ENCODE assay signal across 14 cellular contexts in the genomic region with DNA sequence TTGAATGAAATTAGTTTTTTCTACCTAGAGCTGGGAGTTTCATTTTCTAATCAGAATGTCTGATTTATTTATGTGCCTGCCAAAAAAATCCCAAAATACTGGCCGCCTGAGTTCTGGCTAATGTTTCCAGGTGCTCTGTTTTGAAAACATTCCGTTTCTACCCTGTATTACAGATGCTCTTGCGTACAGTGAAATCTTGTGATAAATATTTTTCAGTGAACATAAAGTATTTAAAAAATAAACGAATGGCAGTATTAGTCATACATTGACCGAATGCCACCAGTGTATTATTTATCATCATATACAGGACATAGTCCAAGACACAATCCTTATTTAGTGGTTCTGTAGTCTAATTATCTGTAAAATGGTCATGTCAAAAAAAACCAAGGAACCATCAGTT.
A peak's percentile ranks its signal among the peaks of the same experiment; 100 is the strongest.
DNase-seq lines count a peak whose midpoint lies in the region; ATAC-seq, FAIRE-seq and TF ChIP-seq lines count a peak whose summit lies in the region.
"Had no signal": no experiment of that assay in that cellular context is flagged by ENCODE, and none has a peak within 500 bp of the region (broad histone marks: within the 10 kb centered on the region; RNA-seq: fewer than 3 reads in every experiment).

No MANE protein-coding gene starts in this region.

- no peak overlapping the region for H3K4me3 Mint-ChIP-seq in neural progenitor cell
- H3K4me3 Mint-ChIP-seq: activated CD8-positive, alpha-beta T cell treated with anti-CD3 and anti-CD28 coated beads, Interleukin-2, amount 10 ng/mL, durations not matched to agents 7 days and 5 days had no signal

- H3K27ac Mint-ChIP-seq in neural progenitor cell: no peak overlapping the region
- H3K27ac Mint-ChIP-seq: activated CD8-positive, alpha-beta T cell treated with anti-CD3 and anti-CD28 coated beads, Interleukin-2, amount 10 ng/mL, durations not matched to agents 7 days and 5 days had no signal

- no peak overlapping the region for H3K27ac ChIP-seq in Panc1 (ENCODE audit: low read length)
- H3K27ac ChIP-seq in esophagus muscularis mucosa (replicated peaks in 1 of 4): peak overlapping the region; percentile 79 to 87 (median 86)
- no peak overlapping the region for H3K27ac ChIP-seq in neural progenitor cell
- H3K27ac ChIP-seq: vagina had no signal

- no peaks in the 10 kb centered on the region for H3K36me3 ChIP-seq in Panc1 (ENCODE audit: control insufficient read depth, insufficient read depth, low read length)
- H3K36me3 ChIP-seq in esophagus muscularis mucosa: no peaks in the 10 kb centered on the region
- no peaks in the 10 kb centered on the region for H3K36me3 ChIP-seq in neural progenitor cell
- H3K36me3 ChIP-seq: vagina had no signal

- H3K9ac ChIP-seq in neural progenitor cell: no peak overlapping the region

- H3K9me3 Mint-ChIP-seq in neural progenitor cell: no peaks in the 10 kb centered on the region

- WGBS in esophagus muscularis mucosa: 42% methylated on average over 5 of the region's 5 CpGs

- no peaks in the 10 kb centered on the region for H3K9me3 ChIP-seq in Panc1 (ENCODE audit: control insufficient read depth, insufficient read depth, low read depth, low read length)
- H3K9me3 ChIP-seq in esophagus muscularis mucosa: no peaks in the 10 kb centered on the region
- no peaks in the 10 kb centered on the region for H3K9me3 ChIP-seq in neural progenitor cell (ENCODE audit: low read depth)
- H3K9me3 ChIP-seq: vagina had no signal

- H4K20me1 ChIP-seq in neural progenitor cell (ENCODE audit: low read depth): no peaks in the 10 kb centered on the region

- H3K4me1 Mint-ChIP-seq in neural progenitor cell: peaks cover 21% of the 10 kb centered on the region

- DNase-seq in Panc1 (ENCODE audit: low read depth, low spot score): no peak
- no peak for DNase-seq in esophagus muscularis mucosa (ENCODE audit: extremely low spot score)
- DNase-seq in omental fat pad (ENCODE audit: low spot score): no peak
- no peak for DNase-seq in neural progenitor cell (ENCODE audit: low spot score)
- DNase-seq in effector CD8-positive, alpha-beta T cell (lab: John Stamatoyannopoulos, UW): no peak
- no peak for DNase-seq in epidermal melanocyte (ENCODE audit: insufficient read length, low spot score)
- DNase-seq: activated CD8-positive, alpha-beta T cell treated with anti-CD3 and anti-CD28 coated beads, Interleukin-2, amount 10 ng/mL, durations not matched to agents 7 days and 5 days; cerebellar nuclear complex; DMS 273 treated with DMSO at 0.1 percent for 48 hours; NCI-H2081 had no signal

- CTCF ChIA-PET in Panc1 (lab: Charles Lee): no interaction called here

- no peaks in the 10 kb centered on the region for H3K36me3 Mint-ChIP-seq in neural progenitor cell

- TSS peak; percentile 9 for BruUV-seq in Panc1 (replicated peaks; lab: Mats Ljungman, UMichigan)

- peaks cover 4% of the 10 kb centered on the region for H3K27me3 Mint-ChIP-seq in neural progenitor cell (ENCODE audit: insufficient read depth, low read depth)

- H3K27me3 ChIP-seq in Panc1 (ENCODE audit: control insufficient read depth, insufficient read depth, low read length): no peaks in the 10 kb centered on the region
- H3K27me3 ChIP-seq in esophagus muscularis mucosa: no peaks in the 10 kb centered on the region
- H3K27me3 ChIP-seq in neural progenitor cell: no peaks in the 10 kb centered on the region
- H3K27me3 ChIP-seq: vagina had no signal

- TF ChIP-seq CTCF in Panc1 (IDR thresholded peaks at IDR 0.05) (no peak), esophagus muscularis mucosa (IDR thresholded peaks at IDR 0.05) (no peak), omental fat pad (IDR thresholded peaks at IDR 0.05) (no peak), neural progenitor cell (IDR thresholded peaks at IDR 0.05) (no peak)

- H3K4me2 ChIP-seq in neural progenitor cell: no peak overlapping the region

- TF ChIP-seq EP300 in esophagus muscularis mucosa (IDR thresholded peaks at IDR 0.05): no peak

- H2AFZ ChIP-seq in neural progenitor cell (replicated peaks): no peak overlapping the region

- in situ Hi-C loops in Panc1 (cut with HindIII; ENCODE audit: low pct_unique_long_range_greater_than_20kb, low sequenced_read_pairs): no loop called here

- peak; percentile 43 for FAIRE-seq in A204.1 (lab: Jason Lieb, UNC)
- FAIRE-seq: TTC549 had no signal

- H3K79me2 ChIP-seq in neural progenitor cell (ENCODE audit: low read depth): peaks cover 47% of the 10 kb centered on the region

- peaks cover 19% of the 10 kb centered on the region for H3K4me1 ChIP-seq in Panc1 (ENCODE audit: control insufficient read depth, insufficient read depth, low read length)
- peaks cover 51 to 98% (median 96%) of the 10 kb centered on the region in 4 donors for H3K4me1 ChIP-seq in esophagus muscularis mucosa
- H3K4me1 ChIP-seq in neural progenitor cell: peaks cover 23% of the 10 kb centered on the region

- H3K4me3 ChIP-seq in Panc1 (ENCODE audit: low read depth in 2 of 2, low read length in 2 of 2) (no peak overlapping the region), esophagus muscularis mucosa (peak overlapping the region in 2 of 4 donors; percentile 4 to 22), neural progenitor cell (no peak overlapping the region)
- H3K4me3 ChIP-seq: vagina had no signal

- peaks cover 5% of the 10 kb centered on the region for H3F3A ChIP-seq in neural progenitor cell (ENCODE audit: low read depth)

- POLR2A ChIA-PET in Panc1 (lab: Charles Lee): no interaction called here

- intact Hi-C loops in Panc1 (cut with micrococcal nuclease; ENCODE audit: unreplicated experiment): no loop called here
- intact Hi-C loops in esophagus muscularis mucosa (cut with DNase I): no loop called here

- ATAC-seq in Panc1: no peak
- ATAC-seq in omental fat pad (ENCODE audit: low FRiP score): peak; percentile 64
- no peak for ATAC-seq in HG03521 (IDR thresholded peaks at IDR 0.05; ENCODE audit: unreplicated experiment)
- ATAC-seq: activated CD8-positive, alpha-beta T cell treated with anti-CD3 and anti-CD28 coated beads, Interleukin-2, amount 10 ng/mL, durations not matched to agents 7 days and 5 days had no signal

- no peak for TF ChIP-seq POLR2A in esophagus muscularis mucosa (IDR thresholded peaks at IDR 0.05; ENCODE audit: low read depth)

Comparison
In these comparisons a context has a peak if more than half of its experiments do, and no peak if none do; other contexts are left out.
1. H3K27ac ChIP-seq: peak in esophagus muscularis mucosa (4 of 4); none in Panc1 (single experiment) and neural progenitor cell (single experiment).